In genomic region chr16:85569615-85570212, GRCh38 we compare ENCODE assay signal across 8 cellular contexts.
DNase-seq lines count a peak whose midpoint lies in the region; ATAC-seq and TF ChIP-seq lines count a peak whose summit lies in the region.

No MANE protein-coding gene starts in this region.

- H3K27me3 ChIP-seq in neutrophil = no peaks in the 10 kb centered on the region

- DNase-seq in DMS153 (lab: John Stamatoyannopoulos, UW) (peak; percentile 79), NOMO-1 treated with dmso at 0.1 percent for 144 hours (lab: John Stamatoyannopoulos, UW; ENCODE audit: unreplicated experiment) (peak; percentile 94), astrocyte of the hippocampus (ENCODE audit: low read depth, low spot score) (peak; percentile 88), T-helper 9 cell (no peak), pons (ENCODE audit: low spot score) (no peak)

- no peak overlapping the region for H3K4me3 ChIP-seq in neutrophil (ENCODE audit: low read depth in 1 of 2, low read length in 1 of 2)

- peak overlapping the region; percentile 6 for H3K27ac ChIP-seq in neutrophil

- H3K4me1 ChIP-seq in neutrophil (ENCODE audit: control insufficient read depth in 1 of 2, insufficient read depth in 1 of 2, low read depth in 1 of 2, low read length in 1 of 2) = peaks cover 39 to 45% of the 10 kb centered on the region in 2 experiments

- no peaks in the 10 kb centered on the region for H3K9me3 ChIP-seq in neutrophil

- no peaks in the 10 kb centered on the region for H3K36me3 ChIP-seq in neutrophil

- ATAC-seq in GM19328 (IDR thresholded peaks at IDR 0.05; ENCODE audit: unreplicated experiment) (peak; percentile 65), HG03280 (IDR thresholded peaks at IDR 0.05; ENCODE audit: unreplicated experiment) (peak; percentile 43)

- TF ChIP-seq CTCF in neutrophil (IDR thresholded peaks at IDR 0.05) = no peak

Comparison
In these comparisons a context has a peak if more than half of its experiments do, and no peak if none do; other contexts are left out.
1. DNase-seq: peak in DMS153 (single experiment), NOMO-1 treated with dmso at 0.1 percent for 144 hours (single experiment) and astrocyte of the hippocampus (single experiment); none in T-helper 9 cell (single experiment) and pons (single experiment).